ENCODE assay signal across 9 cellular contexts in the genomic region with DNA sequence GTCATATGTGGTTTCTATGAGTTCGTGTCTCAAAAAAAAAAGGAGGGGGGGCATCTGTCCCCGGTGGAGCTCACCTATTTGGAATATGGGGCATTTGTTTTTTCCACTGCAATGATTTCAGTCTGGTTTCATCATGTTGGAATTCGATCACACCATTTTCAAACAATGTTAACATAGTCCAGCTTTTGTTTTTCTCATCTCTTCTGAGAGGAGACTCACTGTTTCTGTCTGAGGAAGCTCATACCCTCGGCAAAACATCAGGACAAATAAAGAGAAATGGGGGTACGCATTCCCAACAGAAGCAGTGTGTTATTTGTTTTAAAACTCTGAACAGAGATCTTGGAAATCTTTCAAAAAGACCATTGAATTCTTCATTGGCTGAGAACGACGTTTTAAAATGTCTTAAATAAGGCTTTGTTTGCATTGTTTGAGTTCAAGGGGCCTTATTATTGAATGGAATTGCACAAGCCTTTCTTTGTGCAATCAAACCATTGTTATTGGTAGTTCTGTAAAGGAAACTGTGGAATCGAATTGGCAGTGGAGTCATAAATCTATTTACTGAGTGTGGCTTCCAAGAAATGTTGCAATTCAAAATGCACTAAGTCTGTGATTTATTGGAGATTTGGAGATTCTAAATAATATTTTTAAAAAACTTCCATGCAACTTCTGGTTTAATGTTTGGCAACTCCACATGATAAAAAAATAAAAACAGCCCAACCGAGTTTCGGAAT.
DNase-seq lines count a peak whose midpoint lies in the region; ATAC-seq and TF ChIP-seq lines count a peak whose summit lies in the region.
"Had no signal": no experiment of that assay in that cellular context is flagged by ENCODE, and none has a peak within 500 bp of the region (broad histone marks: within the 10 kb centered on the region; RNA-seq: fewer than 3 reads in every experiment).

No MANE protein-coding gene starts in this region.

- H3K27me3 ChIP-seq in hepatocyte (no peaks in the 10 kb centered on the region), skeletal muscle satellite cell (ENCODE audit: control insufficient read depth, insufficient read depth, low read length) (no peaks in the 10 kb centered on the region)

- CTCF ChIA-PET in activated CD4-positive, alpha-beta memory T cell treated with anti-CD3 and anti-CD28 coated beads, Interleukin-2, amount 10 ng/mL, durations not matched to agents 7 days and 5 days (lab: Charles Lee) = interaction anchor here (1.3 kb wide), 1 partner anchor 150 kb away, joined by 4 read pairs; no protein-coding TSS in a partner anchor

- peak overlapping the region; percentile 83 for H3K27ac Mint-ChIP-seq in HFFc6
- peak overlapping the region; percentile 17 for H3K27ac Mint-ChIP-seq in activated CD4-positive, alpha-beta memory T cell treated with anti-CD3 and anti-CD28 coated beads, Interleukin-2, amount 10 ng/mL, durations not matched to agents 7 days and 5 days

- H2AFZ ChIP-seq in hepatocyte = no peak overlapping the region

- POLR2A ChIA-PET in activated CD4-positive, alpha-beta memory T cell treated with anti-CD3 and anti-CD28 coated beads, Interleukin-2, amount 10 ng/mL, durations not matched to agents 7 days and 5 days (lab: Charles Lee) = no interaction called here

- TF ChIP-seq CTCF in HFFc6 (IDR thresholded peaks at IDR 0.05) (no peak), hepatocyte (IDR thresholded peaks at IDR 0.05; ENCODE audit: poor library complexity) (no peak)

- DNase-seq in HFFc6 (no peak), hepatocyte (ENCODE audit: low spot score) (no peak), NCI-H1048 (lab: John Stamatoyannopoulos, UW) (no peak), NCI-H345 (lab: John Stamatoyannopoulos, UW) (no peak)
- DNase-seq in activated CD4-positive, alpha-beta memory T cell treated with anti-CD3 and anti-CD28 coated beads, Interleukin-2, amount 10 ng/mL, durations not matched to agents 7 days and 5 days = no peak
- DNase-seq in activated CD4-positive, alpha-beta T cell treated with anti-CD3 and anti-CD28 coated beads for 1 hour = no peak
- DNase-seq: left cardiac atrium had no signal

- H3K4me1 ChIP-seq in hepatocyte (ENCODE audit: insufficient read depth) (peaks cover 48% of the 10 kb centered on the region), skeletal muscle satellite cell (ENCODE audit: control insufficient read depth, insufficient read depth, low read length) (peaks cover 48% of the 10 kb centered on the region)

- H3K4me1 Mint-ChIP-seq in HFFc6 (ENCODE audit: low read depth) = peaks cover 86% of the 10 kb centered on the region
- peaks cover 38% of the 10 kb centered on the region for H3K4me1 Mint-ChIP-seq in activated CD4-positive, alpha-beta memory T cell treated with anti-CD3 and anti-CD28 coated beads, Interleukin-2, amount 10 ng/mL, durations not matched to agents 7 days and 5 days

- WGBS in hepatocyte (ENCODE audit: low lambda C conversion rate, missing lambda C conversion rate) = 47% methylated on average over 10 of the region's 10 CpGs

- H3K36me3 ChIP-seq in hepatocyte (replicated peaks; ENCODE audit: insufficient read depth, low read depth) = no peaks in the 10 kb centered on the region
- peaks cover 41% of the 10 kb centered on the region for H3K36me3 ChIP-seq in skeletal muscle satellite cell (ENCODE audit: insufficient read depth, low read length)

- peak overlapping the region; percentile 7 for H3K4me2 ChIP-seq in hepatocyte
- H3K4me2 ChIP-seq in skeletal muscle satellite cell (ENCODE audit: low read length) = peak overlapping the region; percentile 64

- H3K4me3 ChIP-seq in hepatocyte (no peak overlapping the region), skeletal muscle satellite cell (ENCODE audit: low read length) (peak overlapping the region; percentile 16)

- H3K27ac ChIP-seq in hepatocyte = peak overlapping the region; percentile 64

- ATAC-seq in HG03025 (IDR thresholded peaks at IDR 0.05; ENCODE audit: low FRiP score, unreplicated experiment) = no peak

- peak overlapping the region; percentile 52 for H3K4me3 Mint-ChIP-seq in HFFc6
- no peak overlapping the region for H3K4me3 Mint-ChIP-seq in activated CD4-positive, alpha-beta memory T cell treated with anti-CD3 and anti-CD28 coated beads, Interleukin-2, amount 10 ng/mL, durations not matched to agents 7 days and 5 days

- no peaks in the 10 kb centered on the region for H3K9me3 ChIP-seq in hepatocyte (ENCODE audit: low read depth)
- no peaks in the 10 kb centered on the region for H3K9me3 ChIP-seq in skeletal muscle satellite cell (replicated peaks; ENCODE audit: low read length)

- peaks cover 27% of the 10 kb centered on the region for H3K79me2 ChIP-seq in hepatocyte

- peak overlapping the region; percentile 55 for H3K9ac ChIP-seq in skeletal muscle satellite cell (ENCODE audit: low read depth, low read length)

- H3K9me3 Mint-ChIP-seq in HFFc6 = peaks cover 5% of the 10 kb centered on the region
- no peaks in the 10 kb centered on the region for H3K9me3 Mint-ChIP-seq in activated CD4-positive, alpha-beta memory T cell treated with anti-CD3 and anti-CD28 coated beads, Interleukin-2, amount 10 ng/mL, durations not matched to agents 7 days and 5 days

- H3K36me3 Mint-ChIP-seq in HFFc6 (ENCODE audit: low read depth) = peaks cover 79% of the 10 kb centered on the region
- peaks cover 74% of the 10 kb centered on the region for H3K36me3 Mint-ChIP-seq in activated CD4-positive, alpha-beta memory T cell treated with anti-CD3 and anti-CD28 coated beads, Interleukin-2, amount 10 ng/mL, durations not matched to agents 7 days and 5 days (ENCODE audit: low read depth)

- H4K20me1 ChIP-seq in hepatocyte (ENCODE audit: insufficient read depth, poor library complexity, severe bottlenecking) = no peaks in the 10 kb centered on the region

- peaks cover 36% of the 10 kb centered on the region for H3K27me3 Mint-ChIP-seq in HFFc6 (ENCODE audit: insufficient read depth)
- no peaks in the 10 kb centered on the region for H3K27me3 Mint-ChIP-seq in activated CD4-positive, alpha-beta memory T cell treated with anti-CD3 and anti-CD28 coated beads, Interleukin-2, amount 10 ng/mL, durations not matched to agents 7 days and 5 days

- H3K9me2 ChIP-seq in hepatocyte (replicated peaks; ENCODE audit: insufficient read depth) = no peaks in the 10 kb centered on the region
